23 cellular contexts compared by ENCODE assay signal in the genomic region with DNA sequence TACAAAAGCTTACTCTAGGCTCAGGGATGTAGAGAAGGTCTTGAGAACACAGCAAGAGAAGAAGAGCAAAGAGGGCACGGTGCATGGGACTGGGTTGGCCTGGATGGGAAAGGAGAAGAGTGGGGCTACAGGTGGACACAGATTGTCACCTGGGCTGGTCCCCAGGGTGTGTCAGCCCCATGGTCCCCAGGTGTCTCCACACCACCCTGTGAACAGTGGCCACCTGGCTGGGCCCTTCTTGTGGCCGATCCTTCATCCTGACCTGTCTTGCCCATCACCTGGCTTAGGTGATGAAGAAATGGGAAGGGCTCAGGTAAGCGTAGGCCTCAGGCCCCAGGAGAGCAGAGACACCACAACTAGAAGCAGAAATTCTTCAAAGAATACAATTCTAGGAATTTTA.
"Had no signal": no experiment of that assay in that cellular context is flagged by ENCODE, and none has a peak within 500 bp of the region (broad histone marks: within the 10 kb centered on the region; RNA-seq: fewer than 3 reads in every experiment).

No MANE protein-coding gene starts in this region.

- H3K36me3 ChIP-seq: breast epithelium had no signal

- H3K27me3 ChIP-seq: breast epithelium had no signal

- ATAC-seq: Right ventricle myocardium inferior, T-cell had no signal

- H3K36me3 Mint-ChIP-seq: activated naive CD4-positive, alpha-beta T cell treated with anti-CD3 and anti-CD28 coated beads, Interleukin-2, amount 10 ng/mL, durations not matched to agents 7 days and 5 days; activated naive CD8-positive, alpha-beta T cell treated with anti-CD3 and anti-CD28 coated beads for 36 hours; T-cell had no signal

- H3K9me3 Mint-ChIP-seq: activated CD4-positive, alpha-beta memory T cell treated with anti-CD3 and anti-CD28 coated beads, Interleukin-2, amount 10 ng/mL, durations not matched to agents 7 days and 5 days; activated T-helper 2 cell treated with anti-CD3 and anti-CD28 coated beads, Interferon-gamma antibody, Interleukin-2, Interleukin-4, amounts not matched to agents 10 μg/mL and 5 μg/mL and 100 μg/mL, durations not matched to agents 14 hours and 24 hours and 36 hours had no signal

- DNase-seq: activated CD4-positive, alpha-beta memory T cell treated with anti-CD3 and anti-CD28 coated beads, Interleukin-2, amount 10 ng/mL, durations not matched to agents 7 days and 5 days; activated CD4-positive, alpha-beta T cell treated with anti-CD3 and anti-CD28 coated beads, Interleukin-2, amount 50 U/mL, for 1 hour; activated CD4-positive, CD25-positive, alpha-beta regulatory T cell; activated gamma-delta T cell treated with Interleukin-2 at 50 U/mL for 16 hours; activated naive CD4-positive, alpha-beta T cell treated with anti-CD3 and anti-CD28 coated beads, Interleukin-2, amount 10 ng/mL, durations not matched to agents 7 days and 5 days; activated naive CD8-positive, alpha-beta T cell treated with anti-CD3 and anti-CD28 coated beads for 36 hours; activated T-cell treated with anti-CD3 and anti-CD28 coated beads for 4 hours; activated T-cell treated with anti-CD3 and anti-CD28 coated beads, Interleukin-2, amount 50 U/mL, for 48 hours; KG1; NCI-H1048; NCI-H1417 treated with DMSO at 0.1 percent for 48 hours; NCI-H2029; NCI-H2107; NCI-H2171 treated with DMSO at 0.1 percent for 48 hours; NCI-H226; NCI-H510A; T-cell; T-helper 2 cell; T1000 had no signal

- H3K27ac Mint-ChIP-seq: activated CD4-positive, alpha-beta memory T cell treated with anti-CD3 and anti-CD28 coated beads, Interleukin-2, amount 10 ng/mL, durations not matched to agents 7 days and 5 days; activated naive CD4-positive, alpha-beta T cell treated with anti-CD3 and anti-CD28 coated beads, Interleukin-2, amount 10 ng/mL, durations not matched to agents 7 days and 5 days; activated naive CD8-positive, alpha-beta T cell treated with anti-CD3 and anti-CD28 coated beads for 36 hours; activated T-helper 2 cell treated with anti-CD3 and anti-CD28 coated beads, Interferon-gamma antibody, Interleukin-2, Interleukin-4, amounts not matched to agents 10 μg/mL and 5 μg/mL and 100 μg/mL, durations not matched to agents 14 hours and 24 hours and 36 hours; T-cell had no signal

- H3K4me3 Mint-ChIP-seq: activated CD4-positive, alpha-beta memory T cell treated with anti-CD3 and anti-CD28 coated beads, Interleukin-2, amount 10 ng/mL, durations not matched to agents 7 days and 5 days; activated naive CD4-positive, alpha-beta T cell treated with anti-CD3 and anti-CD28 coated beads, Interleukin-2, amount 10 ng/mL, durations not matched to agents 7 days and 5 days; activated naive CD8-positive, alpha-beta T cell treated with anti-CD3 and anti-CD28 coated beads for 36 hours; T-cell had no signal

- H3K4me1 ChIP-seq: breast epithelium had no signal

- H3K27ac ChIP-seq: breast epithelium, SK-N-MC had no signal

- H3K27me3 Mint-ChIP-seq: activated CD4-positive, alpha-beta memory T cell treated with anti-CD3 and anti-CD28 coated beads, Interleukin-2, amount 10 ng/mL, durations not matched to agents 7 days and 5 days had no signal

- H3K4me1 Mint-ChIP-seq: activated CD4-positive, alpha-beta memory T cell treated with anti-CD3 and anti-CD28 coated beads, Interleukin-2, amount 10 ng/mL, durations not matched to agents 7 days and 5 days; activated naive CD4-positive, alpha-beta T cell treated with anti-CD3 and anti-CD28 coated beads, Interleukin-2, amount 10 ng/mL, durations not matched to agents 7 days and 5 days; activated naive CD8-positive, alpha-beta T cell treated with anti-CD3 and anti-CD28 coated beads for 36 hours; T-cell had no signal

- H3K9me3 ChIP-seq: breast epithelium had no signal

- H3K4me3 ChIP-seq: breast epithelium, SK-N-MC had no signal
